In genomic region chr19:19662344-19662743, GRCh38 we compare ENCODE assay signal across 8 cellular contexts. TPM values are rescaled to one million over a fixed set of nuclear protein-coding genes. Genes with fewer than 3 reads are reported as not detected.
DNase-seq lines count a peak whose midpoint lies in the region; ATAC-seq and TF ChIP-seq lines count a peak whose summit lies in the region.
"Had no signal": no experiment of that assay in that cellular context is flagged by ENCODE, and none has a peak within 500 bp of the region (broad histone marks: within the 10 kb centered on the region; RNA-seq: fewer than 3 reads in every experiment).

No MANE protein-coding gene starts in this region.

- H3K9me3 Mint-ChIP-seq in activated CD4-positive, alpha-beta memory T cell treated with anti-CD3 and anti-CD28 coated beads for 36 hours: no peaks in the 10 kb centered on the region

- H3K27ac ChIP-seq in spleen: peak overlapping the region in 7 of 8 donors; percentile 13 to 97 (median 94)

- peaks cover 29% of the 10 kb centered on the region for H3K4me1 Mint-ChIP-seq in activated CD4-positive, alpha-beta memory T cell treated with anti-CD3 and anti-CD28 coated beads for 36 hours (ENCODE audit: low read depth)

- WGBS in spleen, 5 donors: 69 to 83% (median 78%) methylated on average over 8 of the region's 8 CpGs

- intact Hi-C loops in activated CD4-positive, alpha-beta memory T cell treated with anti-CD3 and anti-CD28 coated beads for 36 hours (cut with micrococcal nuclease): loop anchor here (1.0 to 10.0 kb wide), 6 partner anchors 19 to 468 kb away; partner anchors contain the start of genes BORCS8, GATAD2A, GMIP and PBX4
- intact Hi-C loops in left ventricle myocardium superior (cut with micrococcal nuclease): no loop called here
- intact Hi-C loops in spleen (cut with DNase I; ENCODE audit: low total_unique reads): loop anchor here (10.0 kb wide), 1 partner anchor 72 kb away; the partner anchor contains the start of gene ZNF14

- CTCF ChIA-PET in activated CD4-positive, alpha-beta memory T cell treated with anti-CD3 and anti-CD28 coated beads for 36 hours (lab: Charles Lee): interaction anchor here (0.5 to 1.4 kb wide), 7 partner anchors 71 to 297 kb away, joined by 3 to 6 read pairs (median 3); partner anchors contain the start of gene ZNF506

- TF ChIP-seq CTCF in spleen (IDR thresholded peaks at IDR 0.05 in 8 of 11, conservative IDR thresholded peaks at IDR 0.05 in 3 of 11): no peak

- H3K36me3 Mint-ChIP-seq in activated CD4-positive, alpha-beta memory T cell treated with anti-CD3 and anti-CD28 coated beads for 36 hours: peaks cover 26% of the 10 kb centered on the region

- H3K4me1 ChIP-seq in HAP-1: peaks cover 7% of the 10 kb centered on the region
- peaks cover 17 to 70% (median 39%) of the 10 kb centered on the region in 6 donors for H3K4me1 ChIP-seq in spleen

- peak overlapping the region; percentile 94 for H3K27ac Mint-ChIP-seq in activated CD4-positive, alpha-beta memory T cell treated with anti-CD3 and anti-CD28 coated beads for 36 hours

- H3K9me3 ChIP-seq in HAP-1: no peaks in the 10 kb centered on the region
- peaks cover 0 to 6% (median 0%) of the 10 kb centered on the region in 8 donors for H3K9me3 ChIP-seq in spleen

- DNase-seq in HAP-1 (ENCODE audit: low spot score in 2 of 2) (peak in 1 of 2 experiments; percentile 8), left ventricle myocardium superior (peak; percentile 5), spleen (no peak), NCI-H2029 (lab: John Stamatoyannopoulos, UW) (no peak)
- DNase-seq in activated CD4-positive, alpha-beta memory T cell treated with anti-CD3 and anti-CD28 coated beads for 36 hours: peak; percentile 26
- DNase-seq in effector CD4-positive, alpha-beta T cell: no peak
- DNase-seq: GOT3 had no signal

- in situ Hi-C loops in HAP-1 (cut with MboI; ENCODE audit: low sequenced_read_pairs): no loop called here

- H3K4me3 ChIP-seq in HAP-1 (peak overlapping the region; percentile 84), spleen (peak overlapping the region; percentile 92 to 100 (median 96))

- H3K4me3 Mint-ChIP-seq in activated CD4-positive, alpha-beta memory T cell treated with anti-CD3 and anti-CD28 coated beads for 36 hours: peak overlapping the region; percentile 96

- ATAC-seq in left ventricle myocardium superior (no peak), HG02852 (IDR thresholded peaks at IDR 0.05; ENCODE audit: unreplicated experiment) (no peak)

- POLR2A ChIA-PET in activated CD4-positive, alpha-beta memory T cell treated with anti-CD3 and anti-CD28 coated beads for 36 hours (lab: Charles Lee): interaction anchor here (0.6 to 2.0 kb wide), 15 partner anchors 9 to 237 kb away, joined by 3 to 9 read pairs (median 4); partner anchors contain the start of genes GMIP, NDUFA13, TSSK6 and ZNF253

- TF ChIP-seq POLR2A in spleen (IDR thresholded peaks at IDR 0.05): no peak

- no peaks in the 10 kb centered on the region for H3K27me3 ChIP-seq in HAP-1 (ENCODE audit: low read depth)
- no peaks in the 10 kb centered on the region for H3K27me3 ChIP-seq in spleen (replicated peaks in 1 of 7)

- H3K36me3 ChIP-seq in HAP-1 (replicated peaks) (peaks cover 34% of the 10 kb centered on the region), spleen (peaks cover 4 to 43% (median 30%) of the 10 kb centered on the region in 6 donors)

- no peaks in the 10 kb centered on the region for H3K27me3 Mint-ChIP-seq in activated CD4-positive, alpha-beta memory T cell treated with anti-CD3 and anti-CD28 coated beads for 36 hours

RNA-seq across cellular contexts. Expression of gene ATP13A1, which starts 1.1 kb away (rescaled TPM):
- total RNA-seq in activated CD4-positive, alpha-beta memory T cell treated with anti-CD3 and anti-CD28 coated beads for 36 hours: 10 to 100 TPM; 66.6 to 69.2 TPM
- total RNA-seq in left ventricle myocardium superior (21.6 TPM), spleen (100 to 1,000 TPM in 5 of 7 donors, 10 to 100 TPM in 2; 88.4 to 301 (median 113) TPM)
- 10 to 100 TPM; 39.7 to 95.3 (median 91.6) TPM for polyA plus RNA-seq in spleen

RNA-seq across cellular contexts. Expression of gene ZNF101, which starts 6.3 kb away (rescaled TPM):
- total RNA-seq in activated CD4-positive, alpha-beta memory T cell treated with anti-CD3 and anti-CD28 coated beads for 36 hours: 10 to 100 TPM; 76.0 to 77.0 TPM
- total RNA-seq in left ventricle myocardium superior (3.7 TPM), spleen (10 to 100 TPM; 29.6 to 58.3 (median 41.1) TPM)
- 10 to 100 TPM; 29.8 to 51.9 (median 46.3) TPM for polyA plus RNA-seq in spleen

RNA-seq across cellular contexts. Expression of gene GMIP, which starts 18.9 kb away (rescaled TPM):
- 10 to 100 TPM; 78.6 to 79.4 TPM for total RNA-seq in activated CD4-positive, alpha-beta memory T cell treated with anti-CD3 and anti-CD28 coated beads for 36 hours
- 4.2 TPM for total RNA-seq in left ventricle myocardium superior
- 100 to 1,000 TPM in 2 of 7 donors, 10 to 100 TPM in 5; 59.9 to 141 (median 96.9) TPM for total RNA-seq in spleen
- polyA plus RNA-seq in spleen: 10 to 100 TPM; 26.7 to 60.5 (median 31.9) TPM

RNA-seq across cellular contexts. Expression of gene LPAR2, which starts 34.3 kb away (rescaled TPM):
- 10 to 100 TPM; 32.5 to 33.1 TPM for total RNA-seq in activated CD4-positive, alpha-beta memory T cell treated with anti-CD3 and anti-CD28 coated beads for 36 hours
- total RNA-seq in left ventricle myocardium superior (1.6 TPM), spleen (10 to 100 TPM; 23.7 to 62.8 (median 41.1) TPM)
- 10 to 100 TPM; 12.4 to 44.1 (median 41.9) TPM for polyA plus RNA-seq in spleen

RNA-seq across cellular contexts. Expression of gene PBX4, which starts 43.9 kb away (rescaled TPM):
- total RNA-seq in activated CD4-positive, alpha-beta memory T cell treated with anti-CD3 and anti-CD28 coated beads for 36 hours: 10 to 100 TPM; 44.9 to 45.7 TPM
- total RNA-seq in left ventricle myocardium superior (0.42 TPM), spleen (10 to 100 TPM in 2 of 7 donors, 1 to 10 TPM in 5; 5.3 to 12.5 (median 9.3) TPM)
- polyA plus RNA-seq in spleen: 10 to 100 TPM in 2 of 3 donors, 1 to 10 TPM in 1; 4.4 to 17.8 (median 15.0) TPM

Comparison
In these comparisons a context has a peak if more than half of its experiments do, and no peak if none do; other contexts are left out.
1. DNase-seq: peak in activated CD4-positive, alpha-beta memory T cell treated with anti-CD3 and anti-CD28 coated beads for 36 hours (single experiment) and left ventricle myocardium superior (single experiment); none in spleen (single experiment), NCI-H2029 (single experiment) and effector CD4-positive, alpha-beta T cell (single experiment).
2. RNA of gene GMIP, which starts 18.9 kb away (total RNA-seq): 59.9 to 141 TPM in spleen and 78.6 to 79.4 TPM in activated CD4-positive, alpha-beta memory T cell treated with anti-CD3 and anti-CD28 coated beads for 36 hours; 4.2 TPM in left ventricle myocardium superior (single experiment); every median in the first group is over 10 times any median in the second.